In the genomic region with DNA sequence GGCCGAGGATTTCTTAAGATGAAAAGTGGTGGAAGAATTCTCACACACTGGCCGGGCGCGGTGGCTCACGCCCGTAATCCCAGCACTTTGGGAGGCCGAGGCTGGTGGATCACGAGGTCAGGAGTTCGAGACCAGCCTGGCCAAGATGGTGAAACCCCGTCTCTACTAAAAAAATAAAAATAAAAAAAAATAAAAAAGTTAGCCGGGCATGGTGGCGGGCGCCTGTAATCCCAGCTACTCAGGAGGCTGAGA, we compare ENCODE assay signal across 8 cellular contexts. TPM values are rescaled to one million over a fixed set of nuclear protein-coding genes. Genes with fewer than 3 reads are reported as not detected.
A peak's percentile ranks its signal among the peaks of the same experiment; 100 is the strongest.
DNase-seq lines count a peak whose midpoint lies in the region; ATAC-seq and TF ChIP-seq lines count a peak whose summit lies in the region.
"Not testable (repeated sequence)": the region's sequence is repeated elsewhere in the genome, so short reads cannot be mapped to it uniquely, and the experiment has no call there.

No MANE protein-coding gene starts in this region.

- peak overlapping the region; percentile 50 for H3K27ac ChIP-seq in epithelial cell of prostate
- H3K27ac ChIP-seq in liver (ENCODE audit: low read depth in 1 of 2, low read length in 2 of 2), result peak overlapping the region; percentile 69 to 81
- H3K27ac ChIP-seq in osteoblast (ENCODE audit: low read depth, low read length), result not testable (repeated sequence)
- H3K27ac ChIP-seq in stomach, result peak overlapping the region in 4 of 5 donors; percentile 84 to 95 (median 90)

- H3K4me3 Mint-ChIP-seq in IgD-negative memory B cell, result peak overlapping the region; percentile 79 to 90 (median 84)
- peak overlapping the region; percentile 75 for H3K4me3 Mint-ChIP-seq in T-helper 1 cell treated with Interleukin-12 subunit alpha and Interleukin-12 subunit beta and Interleukin-4 antibody, amounts not matched to agents 30 μg/mL and 1 μg/mL, for 36 hours
- peak overlapping the region; percentile 86 for H3K4me3 Mint-ChIP-seq in activated naive CD8-positive, alpha-beta T cell treated with anti-CD3 and anti-CD28 coated beads, Interleukin-2, amount 10 ng/mL, durations not matched to agents 7 days and 5 days

- not testable (repeated sequence) for ATAC-seq in activated naive CD8-positive, alpha-beta T cell treated with anti-CD3 and anti-CD28 coated beads, Interleukin-2, amount 10 ng/mL, durations not matched to agents 7 days and 5 days (ENCODE audit: low read depth)

- H3K9me3 Mint-ChIP-seq in IgD-negative memory B cell; T-helper 1 cell treated with Interleukin-12 subunit alpha and Interleukin-12 subunit beta and Interleukin-4 antibody, amounts not matched to agents 30 μg/mL and 1 μg/mL, for 36 hours; activated naive CD8-positive, alpha-beta T cell treated with anti-CD3 and anti-CD28 coated beads, Interleukin-2, amount 10 ng/mL, durations not matched to agents 7 days and 5 days: not testable (repeated sequence)

- not testable (repeated sequence) for H3K9me3 ChIP-seq in BE2C; liver (ENCODE audit: control insufficient read depth in 4 of 4, low read length in 3 of 4); osteoblast (ENCODE audit: low read depth, low read length); stomach

- H3K27me3 ChIP-seq in BE2C; liver (ENCODE audit: control insufficient read depth in 4 of 4, insufficient read depth in 4 of 4, low read length in 3 of 4); osteoblast (ENCODE audit: insufficient read depth, low read length); stomach: not testable (repeated sequence)

- H3K4me1 Mint-ChIP-seq in IgD-negative memory B cell, result peaks cover 0 to 16% (median 8%) of the 10 kb centered on the region in 3 donors
- peaks cover 35% of the 10 kb centered on the region for H3K4me1 Mint-ChIP-seq in T-helper 1 cell treated with Interleukin-12 subunit alpha and Interleukin-12 subunit beta and Interleukin-4 antibody, amounts not matched to agents 30 μg/mL and 1 μg/mL, for 36 hours (ENCODE audit: low read depth)
- peaks cover 20% of the 10 kb centered on the region for H3K4me1 Mint-ChIP-seq in activated naive CD8-positive, alpha-beta T cell treated with anti-CD3 and anti-CD28 coated beads, Interleukin-2, amount 10 ng/mL, durations not matched to agents 7 days and 5 days

- H2AFZ ChIP-seq in osteoblast (ENCODE audit: low read length), result peak overlapping the region; percentile 98

- POLR2A ChIA-PET in activated naive CD8-positive, alpha-beta T cell treated with anti-CD3 and anti-CD28 coated beads, Interleukin-2, amount 10 ng/mL, durations not matched to agents 7 days and 5 days (lab: Charles Lee), result interaction anchor here (0.7 to 2.4 kb wide), 3 partner anchors 27 to 483 kb away, joined by 3 to 16 read pairs (median 4); partner anchors contain the start of gene LRRC28

- H3K4me3 ChIP-seq in BE2C (ENCODE audit: low read depth, low read length), result peak overlapping the region; percentile 62
- H3K4me3 ChIP-seq in liver (ENCODE audit: low read depth in 1 of 3, low read length in 3 of 3), result peak overlapping the region in 1 of 3 donors; percentile 88
- H3K4me3 ChIP-seq in osteoblast (ENCODE audit: insufficient read depth, low read length), result peak overlapping the region; percentile 84
- peak overlapping the region; percentile 65 to 99 (median 90) for H3K4me3 ChIP-seq in stomach

- H3K27me3 Mint-ChIP-seq in IgD-negative memory B cell; T-helper 1 cell treated with Interleukin-12 subunit alpha and Interleukin-12 subunit beta and Interleukin-4 antibody, amounts not matched to agents 30 μg/mL and 1 μg/mL, for 36 hours (ENCODE audit: low read depth); activated naive CD8-positive, alpha-beta T cell treated with anti-CD3 and anti-CD28 coated beads, Interleukin-2, amount 10 ng/mL, durations not matched to agents 7 days and 5 days: not testable (repeated sequence)

- H3K36me3 Mint-ChIP-seq in IgD-negative memory B cell; activated naive CD8-positive, alpha-beta T cell treated with anti-CD3 and anti-CD28 coated beads, Interleukin-2, amount 10 ng/mL, durations not matched to agents 7 days and 5 days: not testable (repeated sequence)
- H3K36me3 Mint-ChIP-seq in T-helper 1 cell treated with Interleukin-12 subunit alpha and Interleukin-12 subunit beta and Interleukin-4 antibody, amounts not matched to agents 30 μg/mL and 1 μg/mL, for 36 hours (ENCODE audit: low read depth), result peaks cover 16% of the 10 kb centered on the region

- peak overlapping the region in 2 of 3 donors; percentile 85 to 90 for H3K27ac Mint-ChIP-seq in IgD-negative memory B cell
- peak overlapping the region; percentile 84 for H3K27ac Mint-ChIP-seq in T-helper 1 cell treated with Interleukin-12 subunit alpha and Interleukin-12 subunit beta and Interleukin-4 antibody, amounts not matched to agents 30 μg/mL and 1 μg/mL, for 36 hours
- peak overlapping the region; percentile 95 for H3K27ac Mint-ChIP-seq in activated naive CD8-positive, alpha-beta T cell treated with anti-CD3 and anti-CD28 coated beads, Interleukin-2, amount 10 ng/mL, durations not matched to agents 7 days and 5 days

- H4K20me1 ChIP-seq in osteoblast (ENCODE audit: insufficient read depth, low read length), result not testable (repeated sequence)

- not testable (repeated sequence) for H3K36me3 ChIP-seq in BE2C; liver (ENCODE audit: control insufficient read depth in 4 of 4, insufficient read depth in 3 of 4, low read depth in 1 of 4, low read length in 3 of 4); osteoblast (ENCODE audit: insufficient read depth, low read length); stomach

- WGBS in liver, result 92% methylated on average over 13 of the region's 13 CpGs
- 88 to 94% (median 91%) methylated on average over 13 of the region's 13 CpGs for WGBS in stomach, 5 donors

- DNase-seq in BE2C; activated naive CD8-positive, alpha-beta T cell treated with anti-CD3 and anti-CD28 coated beads, Interleukin-2, amount 10 ng/mL, durations not matched to agents 7 days and 5 days; epithelial cell of prostate (ENCODE audit: low read depth, low spot score); osteoblast (ENCODE audit: insufficient read length, low spot score, missing footprints); stomach: not testable (repeated sequence)

- TF ChIP-seq RAD21 in liver (IDR thresholded peaks at IDR 0.05), result not testable (repeated sequence)

- not testable (repeated sequence) for H3K4me1 ChIP-seq in BE2C; osteoblast (ENCODE audit: insufficient read depth, low read length)
- H3K4me1 ChIP-seq in liver (ENCODE audit: control insufficient read depth in 4 of 4, insufficient read depth in 4 of 4, low read length in 3 of 4) (peaks cover 5 to 14% (median 9%) of the 10 kb centered on the region in 4 donors), stomach (peaks cover 0 to 37% (median 32%) of the 10 kb centered on the region in 4 donors)

- not testable (repeated sequence) for TF ChIP-seq EP300 in stomach (IDR thresholded peaks at IDR 0.05)

- H3K79me2 ChIP-seq in osteoblast (ENCODE audit: insufficient read depth, low read length), result not testable (repeated sequence)

- H3K9ac ChIP-seq in liver (ENCODE audit: low read depth in 1 of 2, low read length in 2 of 2), result not testable (repeated sequence)

- intact Hi-C loops in stomach (cut with DNase I; ENCODE audit: low total_unique reads), result not testable (repeated sequence)

- not testable (repeated sequence) for TF ChIP-seq POLR2A in stomach (IDR thresholded peaks at IDR 0.05)

- peak overlapping the region; percentile 86 for H3K4me2 ChIP-seq in osteoblast (ENCODE audit: insufficient read depth, low read length)

- not testable (repeated sequence) for TF ChIP-seq CTCF in BE2C (IDR thresholded peaks at IDR 0.05; ENCODE audit: low read depth, low read length); liver (IDR thresholded peaks at IDR 0.05; ENCODE audit: low read depth, low read length, missing input control); osteoblast (IDR thresholded peaks at IDR 0.05; ENCODE audit: extremely low read depth, low read depth, low read length); stomach (IDR thresholded peaks at IDR 0.05)

RNA-seq across cellular contexts. Expression of gene LYSMD4, which starts 0.7 kb away (rescaled TPM):
- 4.6 TPM for polyA plus RNA-seq in BE2C (2012; ENCODE audit: insufficient read depth, insufficient read length, low read depth)
- 3.1 TPM for polyA plus RNA-seq in IgD-negative memory B cell
- 10 to 100 TPM; 11.6 to 12.6 TPM for total RNA-seq in activated naive CD8-positive, alpha-beta T cell treated with anti-CD3 and anti-CD28 coated beads, Interleukin-2, amount 10 ng/mL, durations not matched to agents 7 days and 5 days
- 10 to 100 TPM in 1 of 2 donors, 1 to 10 TPM in 1; 8.1 to 12.1 TPM for total RNA-seq in liver
- polyA plus RNA-seq in liver, result 1 to 10 TPM; 3.9 to 6.4 TPM
- total RNA-seq in osteoblast, result 8.7 and 11.2 TPM in 2 replicates
- total RNA-seq in stomach, result 100 to 1,000 TPM in 1 of 5 donors, 10 to 100 TPM in 3, 1 to 10 TPM in 1; 4.2 to 106 (median 21.1) TPM
- 1 to 10 TPM; 5.0 to 5.8 (median 5.1) TPM for polyA plus RNA-seq in stomach
